ENCODE assay signal across 8 cellular contexts in genomic region chr6:159989882-159990480, GRCh38. TPM values are rescaled to one million over a fixed set of nuclear protein-coding genes. Genes with fewer than 3 reads are reported as not detected.
DNase-seq lines count a peak whose midpoint lies in the region; ATAC-seq and TF ChIP-seq lines count a peak whose summit lies in the region.

No MANE protein-coding gene starts in this region.

- H3K27me3 Mint-ChIP-seq in T-cell, result no peaks in the 10 kb centered on the region

- no peak overlapping the region for H3K4me3 Mint-ChIP-seq in T-cell

- CTCF ChIA-PET in T-cell (lab: Charles Lee) (no interaction called here), GM10248 (lab: Yijun Ruan, JAX) (interaction anchor here (0.7 to 2.0 kb wide), 7 partner anchors 8 to 302 kb away, joined by 3 to 11 read pairs (median 3); no protein-coding TSS in a partner anchor)

- peak; percentile 96 for ATAC-seq in GM18868 (IDR thresholded peaks at IDR 0.05; ENCODE audit: unreplicated experiment)
- peak; percentile 78 for ATAC-seq in HG02798 (IDR thresholded peaks at IDR 0.05; ENCODE audit: poor library complexity, unreplicated experiment)
- ATAC-seq in mucosa of descending colon, result peak; percentile 24
- ATAC-seq in T-cell (replicated peaks in 1 of 4), result no peak

- peaks cover 5 to 10% (median 6%) of the 10 kb centered on the region in 3 donors for H3K9me3 Mint-ChIP-seq in T-cell

- peaks cover 37% of the 10 kb centered on the region for H3K36me3 Mint-ChIP-seq in T-cell

- no peak overlapping the region for H3K27ac Mint-ChIP-seq in T-cell

- no peak for TF ChIP-seq CTCF in mucosa of descending colon (IDR thresholded peaks at IDR 0.05)
- TF ChIP-seq CTCF in GM10248 (IDR thresholded peaks at IDR 0.05; ENCODE audit: control extremely low read depth, extremely low read depth, low read depth, missing control alignments), result no peak

- H3K4me1 Mint-ChIP-seq in T-cell, result peaks cover 75 to 83% (median 81%) of the 10 kb centered on the region in 3 donors

- no peaks in the 10 kb centered on the region for H3K9me3 ChIP-seq in mucosa of descending colon

- DNase-seq in RPMI7951 (ENCODE audit: low read depth) (peak; percentile 54), mucosa of descending colon (no peak), NCI-H2029 (lab: John Stamatoyannopoulos, UW) (no peak), T-cell (no peak), GM10248 (ENCODE audit: extremely low spot score) (no peak), SHP77 treated with DMSO at 0.1 percent for 48 hours (lab: John Stamatoyannopoulos, UW) (no peak)

- H3K36me3 ChIP-seq in mucosa of descending colon (ENCODE audit: low read depth), result no peaks in the 10 kb centered on the region

- POLR2A ChIA-PET in T-cell (lab: Charles Lee) (interaction anchor here in 1 of 2 donors (0.6 kb wide), 1 partner anchor 21 kb away, joined by 3 read pairs; the partner anchor contains the start of gene IGF2R), GM10248 (lab: Yijun Ruan, JAX) (interaction anchor here (1.0 to 1.9 kb wide), 4 partner anchors 10 to 16 kb away, joined by 3 to 24 read pairs (median 4); no protein-coding TSS in a partner anchor)

- no peak overlapping the region for H3K4me3 ChIP-seq in mucosa of descending colon

- H3K4me1 ChIP-seq in mucosa of descending colon (ENCODE audit: low read depth), result peaks cover 15% of the 10 kb centered on the region

- intact Hi-C loops in mucosa of descending colon (cut with DNase I, micrococcal nuclease), result no loop called here

RNA-seq across cellular contexts. Expression of gene IGF2R, which starts 21.1 kb away (rescaled TPM):
- total RNA-seq in RPMI7951 (2014; rRNA removed; shearing (Covaris generic)), result 32.4 and 36.2 TPM in 2 replicates
- 100 to 1,000 TPM in 2 of 3 donors, 10 to 100 TPM in 1; 97.7 to 112 (median 101) TPM for total RNA-seq in mucosa of descending colon
- total RNA-seq in T-cell, result 10 to 100 TPM; 63.4 to 87.5 (median 70.5) TPM

Comparison
In these comparisons a context has a peak if more than half of its experiments do, and no peak if none do; other contexts are left out.
1. ATAC-seq: peak in GM18868 (single experiment), HG02798 (single experiment) and mucosa of descending colon (single experiment); none in T-cell (0 of 4).